23 cellular contexts compared by ENCODE assay signal in genomic region chr16:85810097-85810741, GRCh38. TPM values are rescaled to one million over a fixed set of nuclear protein-coding genes. Genes with fewer than 3 reads are reported as not detected.
"Had no signal": no experiment of that assay in that cellular context is flagged by ENCODE, and none has a peak within 500 bp of the region (broad histone marks: within the 10 kb centered on the region; RNA-seq: fewer than 3 reads in every experiment).

No MANE protein-coding gene starts in this region.

- DNase-seq: activated CD4-positive, alpha-beta T cell treated with anti-CD3 and anti-CD28 coated beads for 36 hours; activated CD4-positive, CD25-positive, alpha-beta regulatory T cell; activated CD8-positive, alpha-beta memory T cell treated with anti-CD3 and anti-CD28 coated beads, Interleukin-2, amount 10 ng/mL, durations not matched to agents 7 days and 5 days; activated CD8-positive, alpha-beta T cell treated with anti-CD3 and anti-CD28 coated beads, Interleukin-2, amount 10 ng/mL, durations not matched to agents 7 days and 5 days; activated T-cell treated with anti-CD3 and anti-CD28 coated beads, Interleukin-2, amount 50 U/mL, for 48 hours; anterior cingulate cortex; colonic mucosa; effector memory CD4-positive, alpha-beta T cell; islet precursor cell; nephron progenitor cell; ovary; psoas muscle; sigmoid colon; small intestine; stimulated activated CD4-positive, alpha-beta T cell treated with anti-CD3 and anti-CD28 coated beads, Interleukin-4, amount 100 ng/mL, for 24 hours; stimulated activated naive B cell treated with anti-CD40 and anti-IgM and Interleukin-4, amounts not matched to agents 10 μg/mL and 1 μg/mL and 100 μg/mL, for 72 hours; T-helper 1 cell; testis; transverse colon had no signal

- H3K4me1 ChIP-seq: colonic mucosa, psoas muscle, sigmoid colon, testis, transverse colon had no signal

- ATAC-seq: activated CD4-positive, alpha-beta T cell treated with anti-CD3 and anti-CD28 coated beads for 36 hours; activated CD8-positive, alpha-beta memory T cell treated with anti-CD3 and anti-CD28 coated beads, Interleukin-2, amount 10 ng/mL, durations not matched to agents 7 days and 5 days; psoas muscle; stimulated activated naive B cell treated with anti-CD40 and anti-IgM and Interleukin-4, amounts not matched to agents 10 μg/mL and 1 μg/mL and 100 μg/mL, for 72 hours had no signal

- H3K27ac Mint-ChIP-seq: activated CD4-positive, alpha-beta T cell treated with anti-CD3 and anti-CD28 coated beads for 36 hours; activated CD8-positive, alpha-beta memory T cell treated with anti-CD3 and anti-CD28 coated beads, Interleukin-2, amount 10 ng/mL, durations not matched to agents 7 days and 5 days; activated CD8-positive, alpha-beta T cell treated with anti-CD3 and anti-CD28 coated beads, Interleukin-2, amount 10 ng/mL, durations not matched to agents 7 days and 5 days; activated naive CD8-positive, alpha-beta T cell; activated T-helper 2 cell treated with anti-CD3 and anti-CD28 coated beads, Interferon-gamma antibody, Interleukin-2, Interleukin-4, amounts not matched to agents 10 μg/mL and 5 μg/mL and 100 μg/mL, durations not matched to agents 14 hours and 24 hours and 36 hours; nephron progenitor cell; stimulated activated naive B cell treated with anti-CD40 and anti-IgM and Interleukin-4, amounts not matched to agents 10 μg/mL and 1 μg/mL and 100 μg/mL, for 72 hours had no signal

- H3K4me1 Mint-ChIP-seq: activated CD4-positive, alpha-beta T cell treated with anti-CD3 and anti-CD28 coated beads for 36 hours had no signal

- H3K4me3 Mint-ChIP-seq: activated CD4-positive, alpha-beta T cell treated with anti-CD3 and anti-CD28 coated beads for 36 hours; activated CD8-positive, alpha-beta memory T cell treated with anti-CD3 and anti-CD28 coated beads, Interleukin-2, amount 10 ng/mL, durations not matched to agents 7 days and 5 days; activated CD8-positive, alpha-beta T cell treated with anti-CD3 and anti-CD28 coated beads, Interleukin-2, amount 10 ng/mL, durations not matched to agents 7 days and 5 days; activated naive CD8-positive, alpha-beta T cell; nephron progenitor cell; stimulated activated naive B cell treated with anti-CD40 and anti-IgM and Interleukin-4, amounts not matched to agents 10 μg/mL and 1 μg/mL and 100 μg/mL, for 72 hours had no signal

- H3K36me3 ChIP-seq: ovary had no signal

- H3K27me3 ChIP-seq: colonic mucosa, ovary, testis had no signal

- H3K27ac ChIP-seq: colonic mucosa, ovary, psoas muscle, sigmoid colon, testis, transverse colon had no signal

- H3K9me3 ChIP-seq: colonic mucosa, ovary, psoas muscle, sigmoid colon, testis, transverse colon had no signal

- H3K4me3 ChIP-seq: colonic mucosa, ovary, psoas muscle, sigmoid colon, testis, transverse colon had no signal

- FAIRE-seq: frontal cortex, small intestine, urothelium cell line had no signal

- H3K27me3 Mint-ChIP-seq: activated naive CD8-positive, alpha-beta T cell had no signal

- H3K9me3 Mint-ChIP-seq: activated T-helper 2 cell treated with anti-CD3 and anti-CD28 coated beads, Interferon-gamma antibody, Interleukin-2, Interleukin-4, amounts not matched to agents 10 μg/mL and 5 μg/mL and 100 μg/mL, durations not matched to agents 14 hours and 24 hours and 36 hours; nephron progenitor cell; stimulated activated naive B cell treated with anti-CD40 and anti-IgM and Interleukin-4, amounts not matched to agents 10 μg/mL and 1 μg/mL and 100 μg/mL, for 72 hours had no signal

RNA-seq across cellular contexts. Expression of gene C16orf74, which starts 59.3 kb away (rescaled TPM):
- total RNA-seq: activated T-helper 2 cell treated with anti-CD3 and anti-CD28 coated beads, Interferon-gamma antibody, Interleukin-2, Interleukin-4, amounts not matched to agents 10 μg/mL and 5 μg/mL and 100 μg/mL, durations not matched to agents 14 hours and 24 hours and 36 hours had no signal
